ENCODE assay signal across 21 cellular contexts in the genomic region with DNA sequence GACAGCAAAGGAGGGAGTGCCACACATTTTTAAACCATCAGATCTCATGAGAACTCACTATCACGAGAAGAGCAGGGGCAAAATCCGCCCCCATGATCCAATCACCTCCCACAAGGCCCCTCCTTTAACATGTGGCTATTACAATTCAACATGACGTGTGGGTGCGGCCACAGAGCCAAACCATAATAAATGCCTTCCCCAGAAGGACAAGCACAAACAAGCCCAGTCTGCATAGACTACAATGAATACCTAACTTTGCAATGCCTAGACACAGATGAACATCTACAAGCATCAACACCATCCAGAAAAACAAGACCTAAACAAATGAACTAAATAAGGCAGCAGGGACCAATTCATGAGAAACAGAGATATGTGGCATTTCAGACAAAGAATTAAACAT. TPM values are rescaled to one million over a fixed set of nuclear protein-coding genes. Genes with fewer than 3 reads are reported as not detected.
DNase-seq lines count a peak whose midpoint lies in the region; ATAC-seq, FAIRE-seq and TF ChIP-seq lines count a peak whose summit lies in the region.
"Had no signal": no experiment of that assay in that cellular context is flagged by ENCODE, and none has a peak within 500 bp of the region (broad histone marks: within the 10 kb centered on the region; RNA-seq: fewer than 3 reads in every experiment).

No MANE protein-coding gene starts in this region.

- H3K4me1 ChIP-seq in RWPE2 (ENCODE audit: insufficient read depth, poor library complexity, severe bottlenecking) = no peaks in the 10 kb centered on the region
- peaks cover 4% of the 10 kb centered on the region for H3K4me1 ChIP-seq in keratinocyte (ENCODE audit: control insufficient read depth, extremely low read depth, insufficient read depth, low read length)
- H3K4me1 ChIP-seq: BLaER1 had no signal

- H3K9ac ChIP-seq in keratinocyte (ENCODE audit: control insufficient read depth, extremely low read depth, insufficient read depth, low read length) = no peak overlapping the region
- H3K9ac ChIP-seq: BLaER1, GM23248 had no signal

- H3K36me3 ChIP-seq in RWPE2 (ENCODE audit: low read depth) = no peaks in the 10 kb centered on the region
- H3K36me3 ChIP-seq in keratinocyte (ENCODE audit: control insufficient read depth in 2 of 2, extremely low read depth in 1 of 2, insufficient read depth in 2 of 2, low read length in 2 of 2) = no peaks in the 10 kb centered on the region
- H3K36me3 ChIP-seq: BLaER1, HAP-1 had no signal

- no peaks in the 10 kb centered on the region for H4K20me1 ChIP-seq in keratinocyte (ENCODE audit: control insufficient read depth, extremely low read depth, insufficient read depth, low read length)
- H4K20me1 ChIP-seq: BLaER1 had no signal

- H3K27me3 ChIP-seq in RWPE2 (ENCODE audit: insufficient read depth, poor library complexity, severe bottlenecking) (no peaks in the 10 kb centered on the region), keratinocyte (ENCODE audit: control insufficient read depth, extremely low read depth, insufficient read depth, low read length) (no peaks in the 10 kb centered on the region)

- ATAC-seq in RWPE2 (ENCODE audit: low read depth) (peak; percentile 64; the same call in 2 of the 3 replicates), GM21526 (IDR thresholded peaks at IDR 0.05; ENCODE audit: low FRiP score, unreplicated experiment) (no peak), HG02870 (IDR thresholded peaks at IDR 0.05; ENCODE audit: unreplicated experiment) (no peak)

- H3K9me3 ChIP-seq in RWPE2 (ENCODE audit: severe bottlenecking) = no peaks in the 10 kb centered on the region
- H3K9me3 ChIP-seq in keratinocyte (ENCODE audit: control insufficient read depth, low read depth, low read length) = no peaks in the 10 kb centered on the region

- dilution Hi-C loops in keratinocyte (cut with MboI; ENCODE audit: extremely low pct_ligation_motif_present, low sequenced_read_pairs) = no loop called here

- no peaks in the 10 kb centered on the region for H3K9me1 ChIP-seq in keratinocyte (ENCODE audit: control insufficient read depth, extremely low read depth, insufficient read depth, low read length)

- no peaks in the 10 kb centered on the region for H3K79me2 ChIP-seq in keratinocyte (ENCODE audit: control insufficient read depth, insufficient read depth, low read length)

- peak; percentile 51 for FAIRE-seq in keratinocyte (lab: Jason Lieb, UNC)
- FAIRE-seq: HTR-8/SVneo had no signal

- H3K4me3 ChIP-seq in RWPE2 (ENCODE audit: severe bottlenecking) (no peak overlapping the region), keratinocyte (ENCODE audit: control insufficient read depth in 2 of 3, extremely low read depth in 1 of 3, insufficient read depth in 2 of 3, low read depth in 1 of 3, low read length in 3 of 3) (no peak overlapping the region)
- H3K4me3 ChIP-seq: BLaER1, GM23248, HAP-1 had no signal

- H3K27ac ChIP-seq in RWPE2 (ENCODE audit: poor library complexity, severe bottlenecking) = no peak overlapping the region
- peak overlapping the region; percentile 16 for H3K27ac ChIP-seq in epithelial cell of prostate
- H3K27ac ChIP-seq in keratinocyte (ENCODE audit: control insufficient read depth, insufficient read depth, low read length) = no peak overlapping the region
- H3K27ac ChIP-seq: BLaER1, GM23248, HL-60 had no signal

- peak overlapping the region; percentile 52 for H2AFZ ChIP-seq in keratinocyte (ENCODE audit: control insufficient read depth, low read length)
- H2AFZ ChIP-seq: GM23248 had no signal

- TF ChIP-seq CTCF in RWPE2 (IDR thresholded peaks at IDR 0.05; ENCODE audit: poor library complexity, severe bottlenecking) (no peak), keratinocyte (optimal IDR thresholded peaks at IDR 0.05 in 1 of 3, IDR thresholded peaks at IDR 0.05 in 1 of 3, conservative IDR thresholded peaks at IDR 0.05 in 1 of 3; ENCODE audit: extremely low read depth in 1 of 3, insufficient read depth in 2 of 3, low read length in 3 of 3) (no peak)

- DNase-seq in HPDE6-E6E7 (ENCODE audit: extremely low spot score) = peak; percentile 29
- no peak for DNase-seq in RWPE2 (ENCODE audit: low spot score)
- peak; percentile 65 for DNase-seq in epithelial cell of prostate (ENCODE audit: low read depth, low spot score)
- DNase-seq in keratinocyte (ENCODE audit: low read depth, low spot score) = peak; percentile 23
- no peak for DNase-seq in SK-N-DZ (ENCODE audit: low spot score)
- no peak for DNase-seq in RPMI8226
- DNase-seq: 8988T; CD4-positive, alpha-beta memory T cell; DMS153; DMS79 treated with DMSO at 0.1 percent for 48 hours; GF-D8; GM23248; IMR-90 had no signal

- no peak overlapping the region for H3K4me2 ChIP-seq in keratinocyte (ENCODE audit: control insufficient read depth, extremely low read depth, insufficient read depth, low read depth, low read length)
- H3K4me2 ChIP-seq: BLaER1 had no signal

RNA-seq across cellular contexts. Expression of a gene that starts 12.3 kb away (rescaled TPM):
- not detected in 3 replicates for polyA plus RNA-seq in keratinocyte
- polyA plus RNA-seq in keratinocyte (2011; ENCODE audit: low read depth) = not detected
- not detected in 2 replicates for polyA plus RNA-seq in keratinocyte (2011; cell fraction: cytosol; rRNA removed)
- not detected in 2 replicates for polyA plus RNA-seq in keratinocyte (2011; cell fraction: nucleus; rRNA removed)
- polyA plus RNA-seq in keratinocyte (2012; ENCODE audit: low replicate concordance) = not detected in 2 replicates
- not detected in 3 replicates for polyA minus RNA-seq in keratinocyte
- not detected for polyA minus RNA-seq in keratinocyte (2011; cell fraction: cytosol; rRNA and poly(A)+ RNA removed)
- polyA minus RNA-seq in keratinocyte (2011; cell fraction: nucleus; rRNA and poly(A)+ RNA removed) = not detected in 2 replicates
- not detected in 2 replicates for polyA plus RNA-seq in SK-N-DZ (2014; cell fraction: cytosol; rRNA removed)
- polyA plus RNA-seq in SK-N-DZ (2014; cell fraction: nucleus; rRNA removed) = not detected in 2 replicates
- polyA plus RNA-seq: AG04450; CD14-positive monocyte; CD4-positive, alpha-beta memory T cell; GM23248; IMR-90 had no signal

RNA-seq across cellular contexts. Expression of a gene that starts 45.1 kb away (rescaled TPM):
- not detected in 3 replicates for polyA plus RNA-seq in keratinocyte
- polyA plus RNA-seq in keratinocyte (2011; ENCODE audit: low read depth) = not detected
- polyA plus RNA-seq in keratinocyte (2011; cell fraction: cytosol; rRNA removed) = not detected in 2 replicates
- not detected in 2 replicates for polyA plus RNA-seq in keratinocyte (2011; cell fraction: nucleus; rRNA removed)
- polyA plus RNA-seq in keratinocyte (2012; ENCODE audit: low replicate concordance) = not detected in 2 replicates
- not detected in 3 replicates for polyA minus RNA-seq in keratinocyte
- polyA minus RNA-seq in keratinocyte (2011; cell fraction: cytosol; rRNA and poly(A)+ RNA removed) = not detected
- not detected in 2 replicates for polyA minus RNA-seq in keratinocyte (2011; cell fraction: nucleus; rRNA and poly(A)+ RNA removed)
- polyA plus RNA-seq in SK-N-DZ (2014; cell fraction: cytosol; rRNA removed) = not detected in 2 replicates
- polyA plus RNA-seq in SK-N-DZ (2014; cell fraction: nucleus; rRNA removed) = not detected in 2 replicates
- polyA plus RNA-seq: AG04450; CD14-positive monocyte; CD4-positive, alpha-beta memory T cell; GM23248; IMR-90 had no signal

Comparison
In these comparisons a context has a peak if more than half of its experiments do, and no peak if none do; other contexts are left out.
1. DNase-seq: peak in HPDE6-E6E7 (single experiment), epithelial cell of prostate (single experiment) and keratinocyte (single experiment); none in RWPE2 (single experiment), SK-N-DZ (single experiment) and RPMI8226 (single experiment).